Comparison of ENCODE assay signal across 13 cellular contexts in the genomic region with DNA sequence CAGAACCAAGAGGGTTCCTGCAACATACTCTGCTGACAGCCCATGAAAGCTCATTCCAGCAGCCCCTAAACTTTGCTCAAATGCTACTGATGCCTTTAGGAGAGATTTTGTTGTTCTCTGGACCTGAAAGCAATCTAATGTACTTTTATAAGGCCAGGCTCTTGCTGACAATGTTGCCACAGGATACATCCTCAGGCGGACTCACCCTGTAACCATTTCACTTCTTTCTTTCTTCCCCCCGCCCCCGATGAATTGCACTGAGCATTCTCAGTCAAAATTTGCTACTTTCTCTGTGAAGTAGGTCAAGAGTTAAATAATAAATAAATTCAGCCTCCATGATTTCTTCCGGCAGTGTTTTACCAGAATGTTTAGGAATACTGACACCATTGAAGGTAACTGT. TPM values are rescaled to one million over a fixed set of nuclear protein-coding genes. Genes with fewer than 3 reads are reported as not detected.
DNase-seq lines count a peak whose midpoint lies in the region; ATAC-seq, FAIRE-seq and TF ChIP-seq lines count a peak whose summit lies in the region.
"Had no signal": no experiment of that assay in that cellular context is flagged by ENCODE, and none has a peak within 500 bp of the region (broad histone marks: within the 10 kb centered on the region; RNA-seq: fewer than 3 reads in every experiment).

No MANE protein-coding gene starts in this region.

- H3K9me3 ChIP-seq in BLaER1 treated with 17β-estradiol and CSF1 and Interleukin-3, amounts not matched to agents 10 nM and 100 nM (replicated peaks in 1 of 11) = peaks cover 25 to 50% (median 46%) of the 10 kb centered on the region in 11 experiments
- H3K9me3 ChIP-seq in hepatocyte (ENCODE audit: low read depth) (no peaks in the 10 kb centered on the region), small intestine (ENCODE audit: control insufficient read depth, low read depth) (no peaks in the 10 kb centered on the region), T-helper 17 cell (ENCODE audit: control insufficient read depth, low read length, poor library complexity, severe bottlenecking) (no peaks in the 10 kb centered on the region)

- no peak for FAIRE-seq in small intestine (lab: Jason Lieb, UNC)
- FAIRE-seq: K562 had no signal

- H3K4me1 Mint-ChIP-seq in WTC11 (peaks cover 4% of the 10 kb centered on the region; the same call in 1 of the 2 replicates), T-helper 17 cell (peaks cover 2% of the 10 kb centered on the region)

- no peaks in the 10 kb centered on the region for H3K9me2 ChIP-seq in hepatocyte (replicated peaks; ENCODE audit: insufficient read depth)

- CTCF ChIA-PET in WTC11 (lab: Charles Lee) (no interaction called here), GM10248 (lab: Yijun Ruan, JAX) (no interaction called here)

- WGBS in hepatocyte (ENCODE audit: low lambda C conversion rate, missing lambda C conversion rate) = 70% methylated on average over 4 of the region's 4 CpGs
- 60 to 79% (median 74%) methylated on average over 4 of the region's 4 CpGs for WGBS in small intestine, 3 donors

- H3K27ac Mint-ChIP-seq in WTC11 = no peak overlapping the region
- no peak overlapping the region for H3K27ac Mint-ChIP-seq in T-helper 17 cell
- H3K27ac Mint-ChIP-seq: activated CD4-positive, alpha-beta memory T cell treated with anti-CD3 and anti-CD28 coated beads for 36 hours; activated naive CD4-positive, alpha-beta T cell treated with anti-CD3 and anti-CD28 coated beads for 36 hours had no signal

- H3K79me2 ChIP-seq in hepatocyte = peaks cover 52% of the 10 kb centered on the region

- H3K4me3 ChIP-seq in BLaER1 treated with 17β-estradiol and CSF1 and Interleukin-3, amounts not matched to agents 10 nM and 100 nM = peak overlapping the region; percentile 81 to 100 (median 96)
- H3K4me3 ChIP-seq in hepatocyte = peak overlapping the region; percentile 97
- peak overlapping the region; percentile 66 for H3K4me3 ChIP-seq in retinal pigment epithelial cell (ENCODE audit: low read length)
- no peak overlapping the region for H3K4me3 ChIP-seq in small intestine (ENCODE audit: low read depth in 1 of 2, low read length in 2 of 2)
- H3K4me3 ChIP-seq: K562 had no signal

- peaks cover 7 to 57% (median 32%) of the 10 kb centered on the region in 11 experiments; a peak in 17 of 22 replicates for H4K20me1 ChIP-seq in BLaER1 treated with 17β-estradiol and CSF1 and Interleukin-3, amounts not matched to agents 10 nM and 100 nM
- peaks cover 3% of the 10 kb centered on the region for H4K20me1 ChIP-seq in hepatocyte (ENCODE audit: insufficient read depth, poor library complexity, severe bottlenecking)

- H3K36me3 Mint-ChIP-seq in WTC11 = peaks cover 23% of the 10 kb centered on the region
- H3K36me3 Mint-ChIP-seq in T-helper 17 cell (ENCODE audit: low read depth) = no peaks in the 10 kb centered on the region

- H3K27me3 ChIP-seq in BLaER1 treated with 17β-estradiol and CSF1 and Interleukin-3, amounts not matched to agents 10 nM and 100 nM = peaks cover 0 to 15% (median 7%) of the 10 kb centered on the region in 11 experiments; a peak in 9 of 22 replicates
- peaks cover 4% of the 10 kb centered on the region for H3K27me3 ChIP-seq in hepatocyte
- H3K27me3 ChIP-seq in small intestine (ENCODE audit: control insufficient read depth in 2 of 2, insufficient read depth in 2 of 2, low read length in 2 of 2) = peaks cover 0 to 4% of the 10 kb centered on the region in 2 donors

- DNase-seq in WTC11 (ENCODE audit: low spot score) (no peak), hepatocyte (ENCODE audit: low spot score) (no peak), retinal pigment epithelial cell (ENCODE audit: low read depth) (no peak), small intestine (no peak), GM10248 (ENCODE audit: extremely low spot score) (no peak), T-helper 17 cell (no peak)
- DNase-seq: activated CD4-positive, alpha-beta memory T cell treated with anti-CD3 and anti-CD28 coated beads for 36 hours; activated naive CD4-positive, alpha-beta T cell treated with anti-CD3 and anti-CD28 coated beads for 36 hours; foreskin keratinocyte; NCI-H2081 treated with DMSO at 0.1 percent for 48 hours had no signal

- H3K4me2 ChIP-seq in BLaER1 treated with 17β-estradiol and CSF1 and Interleukin-3, amounts not matched to agents 10 nM and 100 nM = peak overlapping the region; percentile 90 to 99 (median 98)
- peak overlapping the region; percentile 95 for H3K4me2 ChIP-seq in hepatocyte

- H2AFZ ChIP-seq in hepatocyte = no peak overlapping the region

- peaks cover 16 to 59% (median 41%) of the 10 kb centered on the region in 10 experiments for H3K4me1 ChIP-seq in BLaER1 treated with 17β-estradiol and CSF1 and Interleukin-3, amounts not matched to agents 10 nM and 100 nM
- H3K4me1 ChIP-seq in hepatocyte (ENCODE audit: insufficient read depth) (peaks cover 6% of the 10 kb centered on the region), small intestine (ENCODE audit: control insufficient read depth in 2 of 2, insufficient read depth in 1 of 2, low read depth in 1 of 2, low read length in 1 of 2) (no peaks in the 10 kb centered on the region)
- H3K4me1 ChIP-seq: foreskin keratinocyte had no signal

- peaks cover 14 to 50% (median 34%) of the 10 kb centered on the region in 11 experiments for H3K36me3 ChIP-seq in BLaER1 treated with 17β-estradiol and CSF1 and Interleukin-3, amounts not matched to agents 10 nM and 100 nM
- H3K36me3 ChIP-seq in hepatocyte (replicated peaks; ENCODE audit: insufficient read depth, low read depth) = no peaks in the 10 kb centered on the region
- no peaks in the 10 kb centered on the region for H3K36me3 ChIP-seq in small intestine (ENCODE audit: control insufficient read depth in 2 of 2, insufficient read depth in 2 of 2, low read length in 2 of 2)

- H3K9me3 Mint-ChIP-seq in WTC11 = peaks cover 25% of the 10 kb centered on the region

- peaks cover 50% of the 10 kb centered on the region for H3K27me3 Mint-ChIP-seq in WTC11 (ENCODE audit: low read depth)
- H3K27me3 Mint-ChIP-seq in T-helper 17 cell = peaks cover 23% of the 10 kb centered on the region

- TF ChIP-seq CTCF in WTC11 (IDR thresholded peaks at IDR 0.05) (no peak), hepatocyte (IDR thresholded peaks at IDR 0.05; ENCODE audit: poor library complexity) (no peak), retinal pigment epithelial cell (conservative IDR thresholded peaks at IDR 0.05; ENCODE audit: low read depth, low read length) (no peak), GM10248 (IDR thresholded peaks at IDR 0.05; ENCODE audit: control extremely low read depth, extremely low read depth, low read depth, missing control alignments) (no peak)

- no peak for ATAC-seq in WTC11
- no peak for ATAC-seq in GM21723 (IDR thresholded peaks at IDR 0.05; ENCODE audit: unreplicated experiment)
- ATAC-seq in T-helper 17 cell = no peak
- ATAC-seq: K562 had no signal

- POLR2A ChIA-PET in WTC11 (lab: Charles Lee) = interaction anchor here (1.3 kb wide), 1 partner anchor 10 kb away, joined by 4 read pairs; no protein-coding TSS in a partner anchor
- POLR2A ChIA-PET in GM10248 (lab: Yijun Ruan, JAX) = no interaction called here

- peak overlapping the region in 7 of 11 experiments; percentile 74 to 84 (median 80); a peak in 14 of 22 replicates for H3K27ac ChIP-seq in BLaER1 treated with 17β-estradiol and CSF1 and Interleukin-3, amounts not matched to agents 10 nM and 100 nM
- H3K27ac ChIP-seq in hepatocyte = peak overlapping the region; percentile 70
- H3K27ac ChIP-seq in small intestine (ENCODE audit: low read depth in 1 of 2, low read length in 1 of 2) = no peak overlapping the region
- H3K27ac ChIP-seq: foreskin keratinocyte had no signal

- peak overlapping the region; percentile 77 to 95 (median 89) for H3K9ac ChIP-seq in BLaER1 treated with 17β-estradiol and CSF1 and Interleukin-3, amounts not matched to agents 10 nM and 100 nM

- H3K4me3 Mint-ChIP-seq in WTC11 (peak overlapping the region; percentile 68), T-helper 17 cell (no peak overlapping the region)
- H3K4me3 Mint-ChIP-seq: activated CD4-positive, alpha-beta memory T cell treated with anti-CD3 and anti-CD28 coated beads for 36 hours; activated naive CD4-positive, alpha-beta T cell treated with anti-CD3 and anti-CD28 coated beads for 36 hours had no signal

TF ChIP-seq in WTC11, 78 proteins besides CTCF, POLR2A, EP300 and RAD21 (continues in another document):
- TF ChIP-seq FOXK1 (CRISPR knock-in tag; IDR thresholded peaks at IDR 0.05) = no peak
- no peak for TF ChIP-seq ZNF396 (CRISPR knock-in tag; IDR thresholded peaks at IDR 0.05; ENCODE audit: borderline replicate concordance)
- TF ChIP-seq, protein P1, sequence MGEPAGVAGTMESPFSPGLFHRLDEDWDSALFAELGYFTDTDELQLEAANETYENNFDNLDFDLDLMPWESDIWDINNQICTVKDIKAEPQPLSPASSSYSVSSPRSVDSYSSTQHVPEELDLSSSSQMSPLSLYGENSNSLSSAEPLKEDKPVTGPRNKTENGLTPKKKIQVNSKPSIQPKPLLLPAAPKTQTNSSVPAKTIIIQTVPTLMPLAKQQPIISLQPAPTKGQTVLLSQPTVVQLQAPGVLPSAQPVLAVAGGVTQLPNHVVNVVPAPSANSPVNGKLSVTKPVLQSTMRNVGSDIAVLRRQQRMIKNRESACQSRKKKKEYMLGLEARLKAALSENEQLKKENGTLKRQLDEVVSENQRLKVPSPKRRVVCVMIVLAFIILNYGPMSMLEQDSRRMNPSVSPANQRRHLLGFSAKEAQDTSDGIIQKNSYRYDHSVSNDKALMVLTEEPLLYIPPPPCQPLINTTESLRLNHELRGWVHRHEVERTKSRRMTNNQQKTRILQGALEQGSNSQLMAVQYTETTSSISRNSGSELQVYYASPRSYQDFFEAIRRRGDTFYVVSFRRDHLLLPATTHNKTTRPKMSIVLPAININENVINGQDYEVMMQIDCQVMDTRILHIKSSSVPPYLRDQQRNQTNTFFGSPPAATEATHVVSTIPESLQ (CRISPR knock-in tag; IDR thresholded peaks at IDR 0.05) = no peak
- TF ChIP-seq NR3C1 (CRISPR knock-in tag; conservative IDR thresholded peaks at IDR 0.05; ENCODE audit: low read depth) = no peak
- TF ChIP-seq RORB (CRISPR knock-in tag; IDR thresholded peaks at IDR 0.05) = no peak
- TF ChIP-seq ZNF671 (CRISPR knock-in tag; IDR thresholded peaks at IDR 0.05) = no peak

RNA-seq across cellular contexts. Expression of gene GAS7, which starts 1.5 kb away (rescaled TPM):
- 12.3 to 13.9 TPM (median 13.4 TPM) in 3 replicates for total RNA-seq in WTC11 (2021)
- total RNA-seq in hepatocyte = 25.9 and 27.3 TPM in 2 replicates
- polyA plus RNA-seq in hepatocyte = 19.6 and 25.8 TPM in 2 replicates
- 10 to 100 TPM in 1 of 3 donors, 1 to 10 TPM in 2; 1.1 to 14.9 (median 4.9) TPM for polyA plus RNA-seq in small intestine
- total RNA-seq in T-helper 17 cell = 1 to 10 TPM; 1.1 to 5.2 TPM
- polyA plus RNA-seq: K562 had no signal

Comparison
In these comparisons a context has a peak if more than half of its experiments do, and no peak if none do; other contexts are left out.
1. H3K27ac ChIP-seq: peak in BLaER1 treated with 17β-estradiol and CSF1 and Interleukin-3, amounts not matched to agents 10 nM and 100 nM (7 of 11) and hepatocyte (single experiment); none in small intestine (0 of 2).
2. H3K4me3 ChIP-seq: peak in BLaER1 treated with 17β-estradiol and CSF1 and Interleukin-3, amounts not matched to agents 10 nM and 100 nM (10 of 10), hepatocyte (single experiment) and retinal pigment epithelial cell (single experiment); none in small intestine (0 of 2).